ENCODE assay signal across 8 cellular contexts in the genomic region with DNA sequence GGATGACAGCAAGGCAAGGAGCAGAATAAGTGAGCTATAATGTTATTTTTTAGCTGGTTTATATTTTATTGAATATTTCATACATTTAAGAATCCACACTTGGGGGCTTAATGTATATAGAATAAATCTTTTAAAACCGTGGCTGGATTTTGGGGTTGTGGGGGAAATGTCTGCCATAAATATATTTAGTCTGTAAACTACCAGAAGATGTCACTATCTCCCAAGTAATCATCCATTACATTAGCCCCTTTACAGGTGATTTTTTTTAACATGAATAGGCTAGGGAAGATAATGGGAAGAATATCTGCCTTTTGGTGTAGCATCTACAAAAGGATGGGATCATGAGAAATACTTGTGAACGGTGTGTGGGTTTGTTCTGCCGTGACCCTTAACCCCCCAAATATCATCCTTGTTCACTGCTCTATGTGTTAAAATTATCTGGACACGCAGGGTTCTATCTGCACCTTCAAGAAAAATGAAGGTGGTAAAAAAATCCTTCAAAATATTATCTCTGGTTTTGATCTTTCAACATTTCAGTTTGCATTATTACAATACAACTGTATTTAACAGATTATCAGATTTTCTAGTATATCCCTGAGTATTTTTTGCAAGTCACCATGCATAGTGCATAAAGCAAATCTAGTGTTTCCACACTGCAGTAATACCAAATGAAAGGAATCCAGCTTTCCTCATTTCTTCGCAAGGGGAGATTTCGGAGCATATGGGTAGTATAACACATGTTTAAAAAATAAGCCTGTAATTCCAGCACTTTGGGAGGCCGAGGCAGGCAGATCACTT. TPM values are rescaled to one million over a fixed set of nuclear protein-coding genes. Genes with fewer than 3 reads are reported as not detected.
DNase-seq lines count a peak whose midpoint lies in the region; ATAC-seq and TF ChIP-seq lines count a peak whose summit lies in the region.

No MANE protein-coding gene starts in this region.

- DNase-seq in A172 (ENCODE audit: low spot score) (peak; percentile 40), GM23338 (ENCODE audit: low spot score) (peak; percentile 75), fibroblast of pulmonary artery (ENCODE audit: low read depth) (peak; percentile 48), tibial nerve (ENCODE audit: low spot score in 2 of 2) (no peak), upper lobe of left lung (no peak)
- DNase-seq in activated T-cell treated with anti-CD3 and anti-CD28 coated beads, Interleukin-2, amount 50 U/mL, for 72 hours: no peak

- H3K27me3 ChIP-seq in GM23338 (ENCODE audit: insufficient read depth) (no peaks in the 10 kb centered on the region), OCI-LY1 (ENCODE audit: insufficient read depth, low read length) (no peaks in the 10 kb centered on the region), tibial nerve (no peaks in the 10 kb centered on the region), upper lobe of left lung (no peaks in the 10 kb centered on the region)

- H4K20me1 ChIP-seq in GM23338 (replicated peaks; ENCODE audit: insufficient read depth) (no peaks in the 10 kb centered on the region), OCI-LY1 (ENCODE audit: insufficient read depth, low read length) (no peaks in the 10 kb centered on the region)

- no peaks in the 10 kb centered on the region for H3K9me3 Mint-ChIP-seq in GM23338
- H3K9me3 Mint-ChIP-seq in activated T-cell treated with anti-CD3 and anti-CD28 coated beads, Interleukin-2, amount 50 U/mL, for 72 hours: peaks cover 0 to 1% of the 10 kb centered on the region in 2 donors

- H3K79me2 ChIP-seq in GM23338 (replicated peaks; ENCODE audit: insufficient read depth) (no peaks in the 10 kb centered on the region), OCI-LY1 (ENCODE audit: insufficient read depth, low read length) (no peaks in the 10 kb centered on the region)

- peak overlapping the region; percentile 49 for H3K27ac Mint-ChIP-seq in GM23338
- no peak overlapping the region for H3K27ac Mint-ChIP-seq in activated T-cell treated with anti-CD3 and anti-CD28 coated beads, Interleukin-2, amount 50 U/mL, for 72 hours

- no peak for TF ChIP-seq POLR2A in tibial nerve (IDR thresholded peaks at IDR 0.05)
- no peak for TF ChIP-seq POLR2A in upper lobe of left lung (IDR thresholded peaks at IDR 0.05)

- no peak overlapping the region for H3K4me3 ChIP-seq in GM23338
- no peak overlapping the region for H3K4me3 ChIP-seq in OCI-LY1 (ENCODE audit: low read depth, low read length, poor library complexity, severe bottlenecking)
- no peak overlapping the region for H3K4me3 ChIP-seq in fibroblast of pulmonary artery (replicated peaks; ENCODE audit: low read depth, low read length)
- H3K4me3 ChIP-seq in tibial nerve: no peak overlapping the region
- H3K4me3 ChIP-seq in upper lobe of left lung: no peak overlapping the region

- ATAC-seq in GM23338 (peak; percentile 78), upper lobe of left lung (ENCODE audit: low FRiP score in 2 of 2) (no peak), GM19452 (IDR thresholded peaks at IDR 0.05; ENCODE audit: unreplicated experiment) (no peak)
- ATAC-seq in activated T-cell treated with anti-CD3 and anti-CD28 coated beads, Interleukin-2, amount 50 U/mL, for 72 hours (replicated peaks in 1 of 2): no peak

- H3K9me3 ChIP-seq in OCI-LY1 (ENCODE audit: low read length) (no peaks in the 10 kb centered on the region), tibial nerve (no peaks in the 10 kb centered on the region), upper lobe of left lung (no peaks in the 10 kb centered on the region)

- no peak overlapping the region for H3K4me3 Mint-ChIP-seq in GM23338
- H3K4me3 Mint-ChIP-seq in activated T-cell treated with anti-CD3 and anti-CD28 coated beads, Interleukin-2, amount 50 U/mL, for 72 hours: no peak overlapping the region

- no peak overlapping the region for H3K9ac ChIP-seq in OCI-LY1 (ENCODE audit: low read length)

- no peaks in the 10 kb centered on the region; the same call in 2 of the 3 replicates for H3K4me1 Mint-ChIP-seq in GM23338
- no peaks in the 10 kb centered on the region for H3K4me1 Mint-ChIP-seq in activated T-cell treated with anti-CD3 and anti-CD28 coated beads, Interleukin-2, amount 50 U/mL, for 72 hours (ENCODE audit: low read depth)

- peak; percentile 65 to 81 for TF ChIP-seq CTCF in GM23338 (conservative IDR thresholded peaks at IDR 0.05; ENCODE audit: low read depth in 2 of 2)
- TF ChIP-seq CTCF in OCI-LY1 (IDR thresholded peaks at IDR 0.05; ENCODE audit: low read length): peak; percentile 42
- peak; percentile 19 for TF ChIP-seq CTCF in fibroblast of pulmonary artery (IDR thresholded peaks at IDR 0.05; ENCODE audit: low read length, missing control alignments)
- peak in 3 of 5 experiments; percentile 35 to 61 (median 48) for TF ChIP-seq CTCF in tibial nerve (IDR thresholded peaks at IDR 0.05)
- no peak for TF ChIP-seq CTCF in upper lobe of left lung (IDR thresholded peaks at IDR 0.05)

- TF ChIP-seq EP300 in tibial nerve (IDR thresholded peaks at IDR 0.05) (no peak), upper lobe of left lung (IDR thresholded peaks at IDR 0.05) (no peak)

- WGBS in tibial nerve, 2 donors: 70 to 71% methylated on average over 7 of the region's 7 CpGs
- 75 to 81% methylated on average over 7 of the region's 7 CpGs for WGBS in upper lobe of left lung, 2 donors

- no peaks in the 10 kb centered on the region for H3K9me2 ChIP-seq in GM23338 (ENCODE audit: insufficient read depth)
- no peaks in the 10 kb centered on the region for H3K9me2 ChIP-seq in OCI-LY1 (ENCODE audit: low read depth, low read length)

- H3K36me3 ChIP-seq in GM23338 (ENCODE audit: insufficient read depth) (no peaks in the 10 kb centered on the region), OCI-LY1 (ENCODE audit: insufficient read depth, low read length) (no peaks in the 10 kb centered on the region), tibial nerve (no peaks in the 10 kb centered on the region), upper lobe of left lung (no peaks in the 10 kb centered on the region)

- H3K4me1 ChIP-seq in GM23338 (ENCODE audit: insufficient read depth): peaks cover 4% of the 10 kb centered on the region; the same call in 1 of the 2 replicates
- no peaks in the 10 kb centered on the region for H3K4me1 ChIP-seq in OCI-LY1 (ENCODE audit: insufficient read depth, low read length, severe bottlenecking)
- H3K4me1 ChIP-seq in tibial nerve: no peaks in the 10 kb centered on the region
- H3K4me1 ChIP-seq in upper lobe of left lung: peaks cover 0 to 4% (median 0%) of the 10 kb centered on the region in 4 donors

- H3F3A ChIP-seq in GM23338 (replicated peaks; ENCODE audit: low read depth) (no peaks in the 10 kb centered on the region), OCI-LY1 (ENCODE audit: insufficient read depth, low read length) (no peaks in the 10 kb centered on the region)

- no peak overlapping the region for H3K4me2 ChIP-seq in GM23338
- H3K4me2 ChIP-seq in OCI-LY1 (ENCODE audit: low read length): no peak overlapping the region

- H3K36me3 Mint-ChIP-seq in GM23338 (ENCODE audit: low read depth): no peaks in the 10 kb centered on the region
- no peaks in the 10 kb centered on the region for H3K36me3 Mint-ChIP-seq in activated T-cell treated with anti-CD3 and anti-CD28 coated beads, Interleukin-2, amount 50 U/mL, for 72 hours (ENCODE audit: insufficient read depth in 2 of 2)

- H3K27ac ChIP-seq in GM23338 (ENCODE audit: low read depth): no peak overlapping the region
- H3K27ac ChIP-seq in OCI-LY1 (ENCODE audit: low read depth, low read length, poor library complexity, severe bottlenecking): no peak overlapping the region
- H3K27ac ChIP-seq in tibial nerve: no peak overlapping the region
- no peak overlapping the region for H3K27ac ChIP-seq in upper lobe of left lung

- no peaks in the 10 kb centered on the region for H3K27me3 Mint-ChIP-seq in GM23338 (ENCODE audit: insufficient read depth, low read depth, poor library complexity)
- peaks cover 10% of the 10 kb centered on the region for H3K27me3 Mint-ChIP-seq in activated T-cell treated with anti-CD3 and anti-CD28 coated beads, Interleukin-2, amount 50 U/mL, for 72 hours (ENCODE audit: low read depth)

- H2AFZ ChIP-seq in GM23338 (no peak overlapping the region), OCI-LY1 (ENCODE audit: low read length) (no peak overlapping the region)

TF ChIP-seq in GM23338, 12 proteins besides CTCF, POLR2A, EP300 and RAD21 (continues in another document):
- no peak for TF ChIP-seq NANOG (IDR thresholded peaks at IDR 0.05; ENCODE audit: borderline replicate concordance)
- no peak for TF ChIP-seq CREB1 (CRISPR knock-in tag; IDR thresholded peaks at IDR 0.05; ENCODE audit: low read depth)
- TF ChIP-seq, protein P1, sequence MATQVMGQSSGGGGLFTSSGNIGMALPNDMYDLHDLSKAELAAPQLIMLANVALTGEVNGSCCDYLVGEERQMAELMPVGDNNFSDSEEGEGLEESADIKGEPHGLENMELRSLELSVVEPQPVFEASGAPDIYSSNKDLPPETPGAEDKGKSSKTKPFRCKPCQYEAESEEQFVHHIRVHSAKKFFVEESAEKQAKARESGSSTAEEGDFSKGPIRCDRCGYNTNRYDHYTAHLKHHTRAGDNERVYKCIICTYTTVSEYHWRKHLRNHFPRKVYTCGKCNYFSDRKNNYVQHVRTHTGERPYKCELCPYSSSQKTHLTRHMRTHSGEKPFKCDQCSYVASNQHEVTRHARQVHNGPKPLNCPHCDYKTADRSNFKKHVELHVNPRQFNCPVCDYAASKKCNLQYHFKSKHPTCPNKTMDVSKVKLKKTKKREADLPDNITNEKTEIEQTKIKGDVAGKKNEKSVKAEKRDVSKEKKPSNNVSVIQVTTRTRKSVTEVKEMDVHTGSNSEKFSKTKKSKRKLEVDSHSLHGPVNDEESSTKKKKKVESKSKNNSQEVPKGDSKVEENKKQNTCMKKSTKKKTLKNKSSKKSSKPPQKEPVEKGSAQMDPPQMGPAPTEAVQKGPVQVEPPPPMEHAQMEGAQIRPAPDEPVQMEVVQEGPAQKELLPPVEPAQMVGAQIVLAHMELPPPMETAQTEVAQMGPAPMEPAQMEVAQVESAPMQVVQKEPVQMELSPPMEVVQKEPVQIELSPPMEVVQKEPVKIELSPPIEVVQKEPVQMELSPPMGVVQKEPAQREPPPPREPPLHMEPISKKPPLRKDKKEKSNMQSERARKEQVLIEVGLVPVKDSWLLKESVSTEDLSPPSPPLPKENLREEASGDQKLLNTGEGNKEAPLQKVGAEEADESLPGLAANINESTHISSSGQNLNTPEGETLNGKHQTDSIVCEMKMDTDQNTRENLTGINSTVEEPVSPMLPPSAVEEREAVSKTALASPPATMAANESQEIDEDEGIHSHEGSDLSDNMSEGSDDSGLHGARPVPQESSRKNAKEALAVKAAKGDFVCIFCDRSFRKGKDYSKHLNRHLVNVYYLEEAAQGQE (IDR thresholded peaks at IDR 0.05; ENCODE audit: unreplicated experiment): no peak
- TF ChIP-seq ZNF331 (CRISPR knock-in tag; IDR thresholded peaks at IDR 0.05; ENCODE audit: low read depth): no peak
- no peak for TF ChIP-seq STAT1 (IDR thresholded peaks at IDR 0.05; ENCODE audit: unreplicated experiment)

RNA-seq across cellular contexts. Expression of gene SLC17A8, which starts 8.0 kb away (rescaled TPM):
- total RNA-seq in A172 (2014; rRNA removed; shearing (Covaris generic)): not detected in 2 replicates
- 0.24 TPM in 1 of 2 replicates, not detected in the other for total RNA-seq in GM23338 (2014; rRNA removed; shearing (Covaris generic))
- polyA plus RNA-seq in GM23338 (2016; fragmentation: Nextera tagmentation; extraction: Ambion mirVana): 0.05 TPM in 1 of 2 replicates, not detected in the other
- not detected for total RNA-seq in tibial nerve
- under 1 TPM in 4 of 6 donors, not detected in 2; 0.11 to 0.55 (median 0.36) TPM for total RNA-seq in upper lobe of left lung
- not detected for total RNA-seq in activated T-cell treated with anti-CD3 and anti-CD28 coated beads, Interleukin-2, amount 50 U/mL, for 72 hours

Comparison
In these comparisons a context has a peak if more than half of its experiments do, and no peak if none do; other contexts are left out.
1. DNase-seq: peak in A172 (single experiment), GM23338 (single experiment) and fibroblast of pulmonary artery (single experiment); none in tibial nerve (0 of 2), upper lobe of left lung (0 of 2) and activated T-cell treated with anti-CD3 and anti-CD28 coated beads, Interleukin-2, amount 50 U/mL, for 72 hours (0 of 2).
2. CTCF ChIP-seq: peak in GM23338 (2 of 2), OCI-LY1 (single experiment), fibroblast of pulmonary artery (single experiment) and tibial nerve (3 of 5); none in upper lobe of left lung (0 of 6).